ENCODE assay signal across 22 cellular contexts in the genomic region with DNA sequence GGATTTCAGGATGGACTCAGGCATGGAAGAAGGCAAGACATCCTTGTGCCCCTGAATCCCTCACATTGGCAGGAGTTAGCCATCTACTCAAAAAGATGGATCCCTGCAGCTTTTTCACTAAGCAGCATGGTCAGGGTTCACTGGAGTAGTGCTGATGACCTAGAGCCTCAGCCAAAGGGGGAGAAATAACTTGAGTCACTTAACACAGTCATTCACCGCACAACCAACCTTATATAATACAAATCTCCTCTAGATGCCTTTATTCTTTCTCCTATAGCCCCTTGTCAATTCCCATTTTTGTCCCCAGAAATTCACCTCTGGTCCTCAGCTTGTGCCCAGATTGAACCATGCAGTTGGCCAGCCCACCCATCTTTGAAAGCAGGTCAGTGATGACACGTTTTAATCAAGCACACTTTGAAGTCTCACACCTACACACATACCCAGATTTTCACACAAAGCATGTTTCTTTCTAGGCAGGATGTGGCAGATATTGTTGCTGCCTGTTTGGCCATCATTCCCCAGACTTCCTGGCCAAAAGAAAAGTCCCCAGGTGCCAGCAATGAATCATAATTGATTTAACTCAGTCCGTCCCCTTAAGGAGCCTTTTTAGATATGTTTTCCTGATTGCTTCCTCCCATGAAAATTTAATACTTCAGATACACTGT.
DNase-seq lines count a peak whose midpoint lies in the region; ATAC-seq, FAIRE-seq and TF ChIP-seq lines count a peak whose summit lies in the region.
"Had no signal": no experiment of that assay in that cellular context is flagged by ENCODE, and none has a peak within 500 bp of the region (broad histone marks: within the 10 kb centered on the region; RNA-seq: fewer than 3 reads in every experiment).

No MANE protein-coding gene starts in this region.

- peak overlapping the region; percentile 16 for H3K27ac ChIP-seq in CD4-positive, alpha-beta memory T cell (ENCODE audit: low read depth, low read length)
- no peak overlapping the region for H3K27ac ChIP-seq in PC-9
- H3K27ac ChIP-seq: prostate gland, SK-N-MC, transverse colon had no signal

- POLR2A ChIA-PET in CD4-positive, alpha-beta memory T cell (lab: Charles Lee; ENCODE audit: partially characterized antibody) = interaction anchor here (1.1 to 3.7 kb wide), 6 partner anchors 10 to 83 kb away, joined by 3 to 26 read pairs (median 6); partner anchors contain the start of gene LBH
- POLR2A ChIA-PET in PC-9 (lab: Charles Lee; ENCODE audit: unreplicated experiment) = no interaction called here

- H3K4me1 ChIP-seq in CD4-positive, alpha-beta memory T cell (ENCODE audit: insufficient read depth, low read length) = peaks cover 31% of the 10 kb centered on the region
- H3K4me1 ChIP-seq in PC-9 (replicated peaks; ENCODE audit: insufficient read depth) = no peaks in the 10 kb centered on the region
- H3K4me1 ChIP-seq: prostate gland, transverse colon had no signal

- peak; percentile 5 for FAIRE-seq in GM12891 (lab: Jason Lieb, UNC)
- FAIRE-seq: colon, TTC549 had no signal

- TF ChIP-seq CTCF in fibroblast of the aortic adventitia (IDR thresholded peaks at IDR 0.05; ENCODE audit: insufficient read depth, low read length) (no peak), PC-9 (conservative IDR thresholded peaks at IDR 0.05) (no peak)

- no peak overlapping the region for H3K4me2 ChIP-seq in PC-9
- H3K4me2 ChIP-seq: smooth muscle cell had no signal

- BruUV-seq in PC-9 (replicated peaks; lab: Mats Ljungman, UMichigan) = no TSS peak

- no peaks in the 10 kb centered on the region for H3K79me2 ChIP-seq in PC-9 (ENCODE audit: low read depth)

- peak overlapping the region in 1 of 2 donors; percentile 14 for H3K4me3 ChIP-seq in CD4-positive, alpha-beta memory T cell (ENCODE audit: low read length in 2 of 2)
- H3K4me3 ChIP-seq in fibroblast of the aortic adventitia (ENCODE audit: low read depth, low read length) (no peak overlapping the region), PC-9 (no peak overlapping the region)
- H3K4me3 ChIP-seq: lung, prostate gland, SK-N-MC, smooth muscle cell, transverse colon had no signal

- no peaks in the 10 kb centered on the region for H3F3A ChIP-seq in PC-9 (ENCODE audit: insufficient read depth, low read depth)

- no peak overlapping the region for H2AFZ ChIP-seq in PC-9

- H3K9me2 ChIP-seq in PC-9 (ENCODE audit: insufficient read depth) = no peaks in the 10 kb centered on the region

- no peaks in the 10 kb centered on the region for H3K27me3 ChIP-seq in CD4-positive, alpha-beta memory T cell (ENCODE audit: insufficient read depth, low read length)
- H3K27me3 ChIP-seq in PC-9 (ENCODE audit: insufficient read depth, low read depth) = no peaks in the 10 kb centered on the region
- H3K27me3 ChIP-seq: transverse colon had no signal

- no peaks in the 10 kb centered on the region for H4K20me1 ChIP-seq in PC-9 (ENCODE audit: insufficient read depth)

- peak; percentile 25 to 56 (median 40) for DNase-seq in CD4-positive, alpha-beta memory T cell
- DNase-seq in GM12891 (ENCODE audit: insufficient read length, low spot score) = no peak
- DNase-seq in activated T-helper 2 cell treated with anti-CD3 and anti-CD28 coated beads, Interferon-gamma antibody, Interleukin-2, Interleukin-4, amounts not matched to agents 10 μg/mL and 5 μg/mL and 100 μg/mL, durations not matched to agents 14 hours and 24 hours and 36 hours (ENCODE audit: low spot score) = no peak
- peak; percentile 30 for DNase-seq in fibroblast of the aortic adventitia (ENCODE audit: low read depth)
- no peak for DNase-seq in NCI-H526 (lab: John Stamatoyannopoulos, UW)
- no peak for DNase-seq in PC-9
- DNase-seq: aorta, erythroblast, NCI-H187, NCI-H524 treated with DMSO at 0.1 percent for 48 hours, nephron progenitor cell, transverse colon had no signal

- intact Hi-C loops in CD4-positive, alpha-beta memory T cell (cut with micrococcal nuclease) = loop anchor here (2.0 to 5.0 kb wide), 2 partner anchors 21 to 33 kb away; no protein-coding TSS in a partner anchor
- intact Hi-C loops in activated T-helper 2 cell treated with anti-CD3 and anti-CD28 coated beads, Interferon-gamma antibody, Interleukin-2, Interleukin-4, amounts not matched to agents 10 μg/mL and 5 μg/mL and 100 μg/mL, durations not matched to agents 14 hours and 24 hours and 36 hours (cut with micrococcal nuclease) = loop anchor here (1.0 to 2.0 kb wide), 2 partner anchors 17 to 48 kb away; no protein-coding TSS in a partner anchor
- intact Hi-C loops in PC-9 (cut with micrococcal nuclease; ENCODE audit: unreplicated experiment) = no loop called here

- no peaks in the 10 kb centered on the region for H3K27me3 Mint-ChIP-seq in CD4-positive, alpha-beta memory T cell
- no peaks in the 10 kb centered on the region for H3K27me3 Mint-ChIP-seq in activated T-helper 2 cell treated with anti-CD3 and anti-CD28 coated beads, Interferon-gamma antibody, Interleukin-2, Interleukin-4, amounts not matched to agents 10 μg/mL and 5 μg/mL and 100 μg/mL, durations not matched to agents 14 hours and 24 hours and 36 hours (ENCODE audit: low read depth)

- no peaks in the 10 kb centered on the region for H3K36me3 Mint-ChIP-seq in CD4-positive, alpha-beta memory T cell
- H3K36me3 Mint-ChIP-seq in activated T-helper 2 cell treated with anti-CD3 and anti-CD28 coated beads, Interferon-gamma antibody, Interleukin-2, Interleukin-4, amounts not matched to agents 10 μg/mL and 5 μg/mL and 100 μg/mL, durations not matched to agents 14 hours and 24 hours and 36 hours (ENCODE audit: low read depth) = peaks cover 6% of the 10 kb centered on the region

- H3K27ac Mint-ChIP-seq in CD4-positive, alpha-beta memory T cell = peak overlapping the region; percentile 69 to 94 (median 93)
- peak overlapping the region; percentile 82 for H3K27ac Mint-ChIP-seq in activated T-helper 2 cell treated with anti-CD3 and anti-CD28 coated beads, Interferon-gamma antibody, Interleukin-2, Interleukin-4, amounts not matched to agents 10 μg/mL and 5 μg/mL and 100 μg/mL, durations not matched to agents 14 hours and 24 hours and 36 hours
- H3K27ac Mint-ChIP-seq: nephron progenitor cell had no signal

- TF ChIP-seq POLR2A in GM12891 (IDR thresholded peaks at IDR 0.05; ENCODE audit: low read depth, low read length) = no peak

- H3K4me1 Mint-ChIP-seq in CD4-positive, alpha-beta memory T cell = peaks cover 23 to 35% (median 29%) of the 10 kb centered on the region in 4 donors
- peaks cover 26% of the 10 kb centered on the region for H3K4me1 Mint-ChIP-seq in activated T-helper 2 cell treated with anti-CD3 and anti-CD28 coated beads, Interferon-gamma antibody, Interleukin-2, Interleukin-4, amounts not matched to agents 10 μg/mL and 5 μg/mL and 100 μg/mL, durations not matched to agents 14 hours and 24 hours and 36 hours (ENCODE audit: low read depth)

- no peak for ATAC-seq in GM19035 (IDR thresholded peaks at IDR 0.05; ENCODE audit: unreplicated experiment)
- ATAC-seq in HG02571 (IDR thresholded peaks at IDR 0.05; ENCODE audit: unreplicated experiment) = no peak
- ATAC-seq: HCT116, Panc1 had no signal

- H3K36me3 ChIP-seq in CD4-positive, alpha-beta memory T cell (ENCODE audit: insufficient read depth, low read length) = no peaks in the 10 kb centered on the region
- no peaks in the 10 kb centered on the region for H3K36me3 ChIP-seq in PC-9 (ENCODE audit: low read depth)
- H3K36me3 ChIP-seq: prostate gland, transverse colon had no signal

- CTCF ChIA-PET in CD4-positive, alpha-beta memory T cell (lab: Charles Lee; ENCODE audit: partially characterized antibody) = interaction anchor here (1.7 kb wide), 1 partner anchor 19 kb away, joined by 5 read pairs; no protein-coding TSS in a partner anchor
- CTCF ChIA-PET in PC-9 (lab: Charles Lee) = no interaction called here

- H3K9me3 ChIP-seq in CD4-positive, alpha-beta memory T cell (ENCODE audit: control insufficient read depth in 1 of 2, low read length in 2 of 2) = no peaks in the 10 kb centered on the region
- no peaks in the 10 kb centered on the region for H3K9me3 ChIP-seq in PC-9 (ENCODE audit: insufficient read depth, low read depth)
- H3K9me3 ChIP-seq: prostate gland, transverse colon had no signal

- peak overlapping the region in 6 of 8 donors; percentile 43 to 82 (median 68) for H3K4me3 Mint-ChIP-seq in CD4-positive, alpha-beta memory T cell
- no peak overlapping the region for H3K4me3 Mint-ChIP-seq in activated T-helper 2 cell treated with anti-CD3 and anti-CD28 coated beads, Interferon-gamma antibody, Interleukin-2, Interleukin-4, amounts not matched to agents 10 μg/mL and 5 μg/mL and 100 μg/mL, durations not matched to agents 14 hours and 24 hours and 36 hours (ENCODE audit: low read depth)
- H3K4me3 Mint-ChIP-seq: nephron progenitor cell had no signal

- peaks cover 0 to 7% (median 4%) of the 10 kb centered on the region in 8 donors for H3K9me3 Mint-ChIP-seq in CD4-positive, alpha-beta memory T cell
- peaks cover 11% of the 10 kb centered on the region for H3K9me3 Mint-ChIP-seq in activated T-helper 2 cell treated with anti-CD3 and anti-CD28 coated beads, Interferon-gamma antibody, Interleukin-2, Interleukin-4, amounts not matched to agents 10 μg/mL and 5 μg/mL and 100 μg/mL, durations not matched to agents 14 hours and 24 hours and 36 hours

TF ChIP-seq in GM12891, 5 proteins besides CTCF, POLR2A, EP300 and RAD21:
- TF ChIP-seq TAF1 (IDR thresholded peaks at IDR 0.05; ENCODE audit: low read depth, low read length) (no peak), PAX5 (IDR thresholded peaks at IDR 0.05; ENCODE audit: insufficient read depth, low read length, severe bottlenecking) (no peak), POU2F2 (IDR thresholded peaks at IDR 0.05; ENCODE audit: low read depth, low read length) (no peak), SPI1 (IDR thresholded peaks at IDR 0.05; ENCODE audit: low read depth, low read length) (no peak), POLR2AphosphoS5 (IDR thresholded peaks at IDR 0.05; ENCODE audit: low read depth, low read length) (no peak)

Comparison
In these comparisons a context has a peak if more than half of its experiments do, and no peak if none do; other contexts are left out.
1. DNase-seq: peak in CD4-positive, alpha-beta memory T cell (5 of 5) and fibroblast of the aortic adventitia (single experiment); none in GM12891 (single experiment), activated T-helper 2 cell treated with anti-CD3 and anti-CD28 coated beads, Interferon-gamma antibody, Interleukin-2, Interleukin-4, amounts not matched to agents 10 μg/mL and 5 μg/mL and 100 μg/mL, durations not matched to agents 14 hours and 24 hours and 36 hours (single experiment), NCI-H526 (0 of 2) and PC-9 (0 of 2).